27 cellular contexts compared by ENCODE assay signal in genomic region chr3:160078533-160078932, GRCh38.
"Had no signal": no experiment of that assay in that cellular context is flagged by ENCODE, and none has a peak within 500 bp of the region (broad histone marks: within the 10 kb centered on the region; RNA-seq: fewer than 3 reads in every experiment).

No MANE protein-coding gene starts in this region.

- H3K27me3 ChIP-seq: ascending aorta, body of pancreas, Peyer's patch, SJCRH30 had no signal

- H3K4me1 ChIP-seq: ascending aorta, body of pancreas, Peyer's patch had no signal

- FAIRE-seq: bronchial epithelial cell, K562 had no signal

- H3K36me3 ChIP-seq: ascending aorta, Peyer's patch, SJCRH30 had no signal

- DNase-seq: activated CD4-positive, alpha-beta T cell treated with anti-CD3 and anti-CD28 coated beads for 48 hours; activated CD4-positive, alpha-beta T cell treated with anti-CD3 and anti-CD28 coated beads, Interleukin-2, amount 50 U/mL, for 48 hours; activated CD4-positive, CD25-positive, alpha-beta regulatory T cell treated with anti-CD3 and anti-CD28 coated beads, Interleukin-2, amount 50 U/mL, for 72 hours; activated CD8-positive, alpha-beta memory T cell treated with anti-CD3 and anti-CD28 coated beads, Interleukin-2, amount 10 ng/mL, durations not matched to agents 7 days and 5 days; activated effector memory CD4-positive, alpha-beta T cell treated with Interleukin-2 at 50 U/mL for 16 hours; activated naive CD4-positive, alpha-beta T cell; activated T-cell treated with anti-CD3 and anti-CD28 coated beads, Interleukin-2, amount 50 U/mL, for 24 hours; body of pancreas; central memory CD4-positive, alpha-beta T cell; Kasumi-1; NCI-H1092; NCI-H1417; NCI-H1694 treated with DMSO at 0.1 percent for 48 hours; NCI-H2029 treated with DMSO at 0.1 percent for 48 hours; NCI-H345; NCI-H510A; NCI-H748 treated with DMSO at 0.1 percent for 48 hours; Peyer's patch; Right ventricle myocardium superior; SJCRH30; SK-N-SH; SW 1271 had no signal

- H3K27ac ChIP-seq: ascending aorta, body of pancreas, Peyer's patch, RWPE1, SJCRH30 had no signal

- ATAC-seq: activated CD8-positive, alpha-beta memory T cell treated with anti-CD3 and anti-CD28 coated beads, Interleukin-2, amount 10 ng/mL, durations not matched to agents 7 days and 5 days; body of pancreas; K562; WTC11 had no signal

- H3K4me3 ChIP-seq: ascending aorta, body of pancreas, K562, Peyer's patch, SJCRH30 had no signal

- H3K9me3 ChIP-seq: ascending aorta, body of pancreas, Peyer's patch, SJCRH30, SK-N-SH had no signal
